In genomic region chr16:3027983-3028715, GRCh38 we compare ENCODE assay signal across 9 cellular contexts. TPM values are rescaled to one million over a fixed set of nuclear protein-coding genes. Genes with fewer than 3 reads are reported as not detected.
DNase-seq lines count a peak whose midpoint lies in the region; ATAC-seq, FAIRE-seq and TF ChIP-seq lines count a peak whose summit lies in the region.
"Had no signal": no experiment of that assay in that cellular context is flagged by ENCODE, and none has a peak within 500 bp of the region (broad histone marks: within the 10 kb centered on the region; RNA-seq: fewer than 3 reads in every experiment).

No MANE protein-coding gene starts in this region.

- H3K27ac ChIP-seq in endodermal cell (ENCODE audit: low read depth, low read length), result no peak overlapping the region

- H3K4me3 ChIP-seq in endodermal cell (ENCODE audit: low read length) (no peak overlapping the region), mucosa of descending colon (no peak overlapping the region)

- ATAC-seq in HG03432 (IDR thresholded peaks at IDR 0.05; ENCODE audit: unreplicated experiment) (peak; percentile 27), mucosa of descending colon (peak; percentile 80), HG02970 (IDR thresholded peaks at IDR 0.05; ENCODE audit: low FRiP score, unreplicated experiment) (no peak)

- H3K4me3 Mint-ChIP-seq in endodermal cell, result no peak overlapping the region

- no peaks in the 10 kb centered on the region for H3K9me3 Mint-ChIP-seq in endodermal cell

- H3K36me3 ChIP-seq in endodermal cell (ENCODE audit: control insufficient read depth, insufficient read depth, low read length) (peaks cover 19% of the 10 kb centered on the region), mucosa of descending colon (ENCODE audit: low read depth) (no peaks in the 10 kb centered on the region)

- no peak overlapping the region for H3K27ac Mint-ChIP-seq in endodermal cell

- H3K9me3 ChIP-seq in endodermal cell (ENCODE audit: control insufficient read depth, low read length), result no peaks in the 10 kb centered on the region
- H3K9me3 ChIP-seq in mucosa of descending colon, result no peaks in the 10 kb centered on the region

- peaks cover 21% of the 10 kb centered on the region for H3K36me3 Mint-ChIP-seq in endodermal cell (ENCODE audit: low read depth)

- no peak overlapping the region for H3K9ac ChIP-seq in endodermal cell (ENCODE audit: extremely low read depth, low read length, poor library complexity, severe bottlenecking)

- intact Hi-C loops in mucosa of descending colon (cut with DNase I, micrococcal nuclease), result no loop called here

- 9 to 18% methylated on average over 22 to 58 of the region's 58 CpGs for WGBS in endodermal cell (ENCODE audit: insufficient coverage in 1 of 2, insufficient read length in 1 of 2), 2 experiments

- H3K27me3 Mint-ChIP-seq in endodermal cell (ENCODE audit: insufficient read depth), result peaks cover 31% of the 10 kb centered on the region

- H3K27me3 ChIP-seq in endodermal cell (ENCODE audit: control insufficient read depth, insufficient read depth, low read length, poor library complexity, severe bottlenecking), result peaks cover 11% of the 10 kb centered on the region

- TF ChIP-seq CTCF in D721Med (IDR thresholded peaks at IDR 0.05; ENCODE audit: insufficient read depth, missing control alignments) (peak; percentile 67), endodermal cell (conservative IDR thresholded peaks at IDR 0.05) (peak; percentile 91), mucosa of descending colon (IDR thresholded peaks at IDR 0.05) (peak; percentile 95)

- FAIRE-seq in D721Med (lab: Jason Lieb, UNC), result no peak
- FAIRE-seq: TTC549 had no signal

- DNase-seq in D721Med (ENCODE audit: insufficient read length, low spot score), result peak; percentile 98
- DNase-seq in NCI-H82 treated with DMSO at 0.1 percent for 48 hours (lab: John Stamatoyannopoulos, UW; ENCODE audit: unreplicated experiment), result peak; percentile 66
- peak; percentile 68 to 91 (median 83) for DNase-seq in activated CD8-positive, alpha-beta memory T cell treated with anti-CD3 and anti-CD28 coated beads for 48 hours (ENCODE audit: low read depth in 2 of 3, low spot score in 2 of 3)
- peak; percentile 98 for DNase-seq in endodermal cell
- peak; percentile 91 to 95 (median 95) for DNase-seq in mucosa of descending colon
- DNase-seq in stimulated activated CD8-positive, alpha-beta memory T cell treated with anti-CD3 and anti-CD28 coated beads, Interleukin-7, amount 100 ng/mL, for 24 hours (ENCODE audit: low read depth), result peak; percentile 74

- peaks cover 4% of the 10 kb centered on the region for H3K4me1 Mint-ChIP-seq in endodermal cell

- H3K4me1 ChIP-seq in endodermal cell (ENCODE audit: control insufficient read depth, insufficient read depth, low read length) (no peaks in the 10 kb centered on the region), mucosa of descending colon (ENCODE audit: low read depth) (peaks cover 40% of the 10 kb centered on the region)

RNA-seq across cellular contexts. Expression of gene THOC6, which starts 4.3 kb away (rescaled TPM):
- total RNA-seq in endodermal cell, result 10 to 100 TPM; 45.8 to 52.4 TPM
- 34.6 TPM for polyA plus RNA-seq in endodermal cell (2013, experiment 1 of 2)
- polyA plus RNA-seq in endodermal cell (2013, experiment 2 of 2), result 34.8 TPM
- 10 to 100 TPM; 23.7 to 26.0 (median 25.7) TPM for total RNA-seq in mucosa of descending colon

RNA-seq across cellular contexts. Expression of gene HCFC1R1, which starts 4.4 kb away (rescaled TPM):
- 10 to 100 TPM; 49.8 to 59.1 TPM for total RNA-seq in endodermal cell
- polyA plus RNA-seq in endodermal cell (2013, experiment 1 of 2), result 68.3 TPM
- 61.5 TPM for polyA plus RNA-seq in endodermal cell (2013, experiment 2 of 2)
- 10 to 100 TPM; 19.7 to 33.3 (median 26.5) TPM for total RNA-seq in mucosa of descending colon

RNA-seq across cellular contexts. Expression of gene TNFRSF12A, which starts 8.0 kb away (rescaled TPM):
- total RNA-seq in endodermal cell (10 to 100 TPM; 37.8 to 43.5 TPM), mucosa of descending colon (1 to 10 TPM; 5.4 to 8.6 (median 6.7) TPM)
- polyA plus RNA-seq in endodermal cell (2013, experiment 1 of 2), result 38.0 TPM
- 36.2 TPM for polyA plus RNA-seq in endodermal cell (2013, experiment 2 of 2)

RNA-seq across cellular contexts. Expression of gene BICDL2, which starts 8.6 kb away (rescaled TPM):
- total RNA-seq in endodermal cell, result 1 to 10 TPM; 4.7 to 8.2 TPM
- 0.64 TPM for polyA plus RNA-seq in endodermal cell (2013, experiment 1 of 2)
- 0.17 TPM for polyA plus RNA-seq in endodermal cell (2013, experiment 2 of 2)
- total RNA-seq in mucosa of descending colon, result 100 to 1,000 TPM in 1 of 3 donors, 10 to 100 TPM in 2; 49.1 to 102 (median 75.5) TPM

RNA-seq across cellular contexts. Expression of gene CLDN6, which starts 10.2 kb away (rescaled TPM):
- total RNA-seq in endodermal cell (100 to 1,000 TPM; 404 to 572 TPM), mucosa of descending colon (not detected)
- 135 TPM for polyA plus RNA-seq in endodermal cell (2013, experiment 1 of 2)
- polyA plus RNA-seq in endodermal cell (2013, experiment 2 of 2), result 120 TPM

Comparison
In these comparisons a context has a peak if more than half of its experiments do, and no peak if none do; other contexts are left out.
1. RNA of gene TNFRSF12A, which starts 8.0 kb away (total RNA-seq): 37.8 to 43.5 TPM in endodermal cell; 5.4 to 8.6 TPM in mucosa of descending colon; every median in the first group is over 4 times any median in the second.
2. Peak in every context shown above with its lines, with median percentiles within 50 percentile points of each other: DNase-seq and CTCF ChIP-seq.